Comparison of ENCODE assay signal across 8 cellular contexts in the genomic region with DNA sequence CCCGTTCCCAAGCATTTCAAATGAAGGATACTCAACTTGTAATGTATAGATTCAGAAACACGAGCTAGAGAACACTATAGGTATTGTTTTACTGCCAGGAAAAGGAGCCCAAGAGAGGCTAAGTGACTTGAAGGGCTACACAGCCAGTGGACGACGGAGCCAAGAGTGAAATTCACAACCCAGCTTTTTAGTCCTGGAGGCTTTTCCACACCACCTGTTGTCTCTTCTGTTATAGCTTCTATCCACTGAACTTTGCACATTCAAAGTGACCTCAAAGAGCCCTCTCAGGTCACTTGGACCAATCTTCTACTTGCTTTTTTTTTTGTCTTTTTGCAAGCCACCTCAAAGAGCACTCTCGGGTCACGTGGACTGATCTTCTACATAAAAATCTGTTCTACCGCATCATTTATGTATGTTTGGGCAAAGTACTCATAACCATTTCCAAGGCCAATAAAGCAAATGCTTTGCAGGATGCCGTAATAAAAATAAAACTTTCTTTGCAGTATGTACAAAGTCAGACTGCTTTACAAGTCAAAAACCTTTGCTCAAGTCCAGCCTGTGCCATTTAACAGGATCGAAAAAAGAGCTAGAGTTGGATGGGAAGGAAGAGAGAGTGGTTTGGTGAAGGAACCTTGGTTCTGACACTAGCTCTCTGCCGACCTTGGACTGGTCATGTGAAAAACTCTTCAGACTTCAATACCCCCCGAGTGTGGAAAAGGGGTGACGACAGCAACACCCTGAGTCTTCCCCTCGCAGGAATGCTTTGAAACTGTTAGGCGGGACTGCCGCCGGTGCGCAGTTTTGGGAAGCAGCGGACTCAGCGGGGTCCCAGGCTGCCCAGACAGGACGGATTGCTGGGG. TPM values are rescaled to one million over a fixed set of nuclear protein-coding genes. Genes with fewer than 3 reads are reported as not detected.
DNase-seq lines count a peak whose midpoint lies in the region; ATAC-seq and TF ChIP-seq lines count a peak whose summit lies in the region.

No MANE protein-coding gene starts in this region.

- H3K4me1 Mint-ChIP-seq in activated CD4-positive, alpha-beta T cell treated with anti-CD3 and anti-CD28 coated beads, Interleukin-2, amount 10 ng/mL, durations not matched to agents 24 days and 14 days = peaks cover 21% of the 10 kb centered on the region
- peaks cover 18 to 22% of the 10 kb centered on the region in 2 donors for H3K4me1 Mint-ChIP-seq in immature natural killer cell
- peaks cover 15% of the 10 kb centered on the region for H3K4me1 Mint-ChIP-seq in stimulated activated effector memory CD8-positive, alpha-beta T cell treated with anti-CD3 and anti-CD28 coated beads, Interleukin-12 subunit alpha, Interleukin-12 subunit beta, amount 100 ng/mL, for 72 hours

- in situ Hi-C loops in astrocyte of the cerebellum (cut with HindIII; ENCODE audit: low sequenced_read_pairs) = no loop called here

- no peaks in the 10 kb centered on the region for H3K9me3 Mint-ChIP-seq in activated CD4-positive, alpha-beta T cell treated with anti-CD3 and anti-CD28 coated beads, Interleukin-2, amount 10 ng/mL, durations not matched to agents 24 days and 14 days
- no peaks in the 10 kb centered on the region for H3K9me3 Mint-ChIP-seq in immature natural killer cell
- H3K9me3 Mint-ChIP-seq in stimulated activated effector memory CD8-positive, alpha-beta T cell treated with anti-CD3 and anti-CD28 coated beads, Interleukin-12 subunit alpha, Interleukin-12 subunit beta, amount 100 ng/mL, for 72 hours = no peaks in the 10 kb centered on the region

- TF ChIP-seq CTCF in astrocyte of the cerebellum (IDR thresholded peaks at IDR 0.05; ENCODE audit: low read depth, low read length, missing control alignments) = no peak

- intact Hi-C loops in activated CD4-positive, alpha-beta T cell treated with anti-CD3 and anti-CD28 coated beads, Interleukin-2, amount 10 ng/mL, durations not matched to agents 24 days and 14 days (cut with micrococcal nuclease) = loop anchor here (1.0 to 10.0 kb wide), 8 partner anchors 41 to 1666 kb away; a partner anchor contains a TSS

- peak overlapping the region; percentile 69 for H3K27ac Mint-ChIP-seq in activated CD4-positive, alpha-beta T cell treated with anti-CD3 and anti-CD28 coated beads, Interleukin-2, amount 10 ng/mL, durations not matched to agents 24 days and 14 days
- peak overlapping the region in 2 of 6 donors; percentile 51 to 68 for H3K27ac Mint-ChIP-seq in immature natural killer cell
- peak overlapping the region; percentile 78 for H3K27ac Mint-ChIP-seq in stimulated activated effector memory CD8-positive, alpha-beta T cell treated with anti-CD3 and anti-CD28 coated beads, Interleukin-12 subunit alpha, Interleukin-12 subunit beta, amount 100 ng/mL, for 72 hours

- no peaks in the 10 kb centered on the region for H3K36me3 ChIP-seq in KOPT-K1 (ENCODE audit: insufficient read depth, low read length)

- peaks cover 5% of the 10 kb centered on the region for H3K27me3 Mint-ChIP-seq in activated CD4-positive, alpha-beta T cell treated with anti-CD3 and anti-CD28 coated beads, Interleukin-2, amount 10 ng/mL, durations not matched to agents 24 days and 14 days
- H3K27me3 Mint-ChIP-seq in immature natural killer cell (ENCODE audit: low read depth in 3 of 3) = peaks cover 0 to 4% (median 0%) of the 10 kb centered on the region in 3 donors

- ATAC-seq in stimulated activated effector memory CD8-positive, alpha-beta T cell treated with anti-CD3 and anti-CD28 coated beads, Interleukin-12 subunit alpha, Interleukin-12 subunit beta, amount 100 ng/mL, for 72 hours = no peak

- peak overlapping the region; percentile 56 for H3K27ac ChIP-seq in KOPT-K1 (ENCODE audit: low read depth, low read length, poor library complexity, severe bottlenecking)

- H3K4me3 Mint-ChIP-seq in activated CD4-positive, alpha-beta T cell treated with anti-CD3 and anti-CD28 coated beads, Interleukin-2, amount 10 ng/mL, durations not matched to agents 24 days and 14 days = peak overlapping the region; percentile 93
- H3K4me3 Mint-ChIP-seq in immature natural killer cell = peak overlapping the region; percentile 76 to 95 (median 84)
- H3K4me3 Mint-ChIP-seq in stimulated activated effector memory CD8-positive, alpha-beta T cell treated with anti-CD3 and anti-CD28 coated beads, Interleukin-12 subunit alpha, Interleukin-12 subunit beta, amount 100 ng/mL, for 72 hours = peak overlapping the region; percentile 82

- H3K36me3 Mint-ChIP-seq in activated CD4-positive, alpha-beta T cell treated with anti-CD3 and anti-CD28 coated beads, Interleukin-2, amount 10 ng/mL, durations not matched to agents 24 days and 14 days (ENCODE audit: low read depth) = no peaks in the 10 kb centered on the region
- H3K36me3 Mint-ChIP-seq in immature natural killer cell = no peaks in the 10 kb centered on the region
- no peaks in the 10 kb centered on the region for H3K36me3 Mint-ChIP-seq in stimulated activated effector memory CD8-positive, alpha-beta T cell treated with anti-CD3 and anti-CD28 coated beads, Interleukin-12 subunit alpha, Interleukin-12 subunit beta, amount 100 ng/mL, for 72 hours

- no peak for DNase-seq in activated CD4-positive, alpha-beta T cell treated with anti-CD3 and anti-CD28 coated beads, Interleukin-2, amount 10 ng/mL, durations not matched to agents 24 days and 14 days
- DNase-seq in activated CD4-positive, alpha-beta T cell treated with anti-CD3 and anti-CD28 coated beads for 4 hours = no peak
- no peak for DNase-seq in astrocyte of the cerebellum (ENCODE audit: low read depth)
- peak in 1 of 3 donors; percentile 14 for DNase-seq in immature natural killer cell
- no peak for DNase-seq in stimulated activated effector memory CD8-positive, alpha-beta T cell treated with anti-CD3 and anti-CD28 coated beads, Interleukin-12 subunit alpha, Interleukin-12 subunit beta, amount 100 ng/mL, for 72 hours (ENCODE audit: low spot score in 2 of 2)
- no peak for DNase-seq in H4 (ENCODE audit: low spot score)
- no peak for DNase-seq in SKM-1 (lab: John Stamatoyannopoulos, UW; ENCODE audit: unreplicated experiment)

- no peaks in the 10 kb centered on the region for H3K9me3 ChIP-seq in KOPT-K1 (ENCODE audit: insufficient read depth, low read length, poor library complexity, severe bottlenecking)

- H3K4me3 ChIP-seq in astrocyte of the cerebellum (ENCODE audit: low read depth, low read length) = peak overlapping the region; percentile 66

RNA-seq across cellular contexts. Expression of a gene that starts 0.8 kb away (rescaled TPM):
- 23.0 and 27.6 TPM in 2 replicates for total RNA-seq in activated CD4-positive, alpha-beta T cell treated with anti-CD3 and anti-CD28 coated beads, Interleukin-2, amount 10 ng/mL, durations not matched to agents 24 days and 14 days
- polyA plus RNA-seq in immature natural killer cell = 10 to 100 TPM; 18.2 to 35.5 (median 23.5) TPM
- 23.9 and 25.8 TPM in 2 replicates for total RNA-seq in H4 (2014; rRNA removed; shearing (Covaris generic))
